In genomic region chr17:38726145-38726544, GRCh38 we compare ENCODE assay signal across 7 cellular contexts. TPM values are rescaled to one million over a fixed set of nuclear protein-coding genes. Genes with fewer than 3 reads are reported as not detected.
A peak's percentile ranks its signal among the peaks of the same experiment; 100 is the strongest.
DNase-seq lines count a peak whose midpoint lies in the region; ATAC-seq and TF ChIP-seq lines count a peak whose summit lies in the region.
"Not testable (repeated sequence)": the region's sequence is repeated elsewhere in the genome, so short reads cannot be mapped to it uniquely, and the experiment has no call there.

No MANE protein-coding gene starts in this region.

- H3K27ac ChIP-seq in CD4-positive, alpha-beta T cell (ENCODE audit: low read depth, low read length); HEK293 (ENCODE audit: extremely low read depth, low read depth, low read length): not testable (repeated sequence)

- TF ChIP-seq CTCF in CD4-positive, alpha-beta T cell (IDR thresholded peaks at IDR 0.05); HEK293 (tag by site-specific recombination; IDR thresholded peaks at IDR 0.05): not testable (repeated sequence)

- not testable (repeated sequence) for H3K9me3 Mint-ChIP-seq in CD4-positive, alpha-beta T cell; activated CD4-positive, alpha-beta memory T cell treated with anti-CD3 and anti-CD28 coated beads for 36 hours; activated T-helper 2 cell treated with anti-CD3 and anti-CD28 coated beads, Interferon-gamma antibody, Interleukin-2, Interleukin-4, amounts not matched to agents 10 μg/mL and 5 μg/mL and 100 μg/mL, durations not matched to agents 14 hours and 24 hours and 36 hours; central memory CD8-positive, alpha-beta T cell; naive thymus-derived CD8-positive, alpha-beta T cell

- H3K4me1 ChIP-seq in HEK293 (ENCODE audit: control insufficient read depth, insufficient read depth, low read length) = not testable (repeated sequence)

- CTCF ChIA-PET in CD4-positive, alpha-beta T cell (lab: Charles Lee) = not testable (repeated sequence)
- CTCF ChIA-PET in HEK293 (lab: Yijun Ruan, JAX) = interaction anchor here (1.9 kb wide), 1 partner anchor 9 kb away, joined by 7 read pairs; no protein-coding TSS in a partner anchor
- CTCF ChIA-PET in activated CD4-positive, alpha-beta memory T cell treated with anti-CD3 and anti-CD28 coated beads for 36 hours (lab: Charles Lee) = interaction anchor here (0.9 to 3.0 kb wide), 2 partner anchors 9 to 19 kb away, joined by 3 to 9 read pairs; no protein-coding TSS in a partner anchor

- peaks cover 46% of the 10 kb centered on the region for H3K36me3 Mint-ChIP-seq in CD4-positive, alpha-beta T cell (ENCODE audit: low read depth)
- peaks cover 23% of the 10 kb centered on the region for H3K36me3 Mint-ChIP-seq in activated CD4-positive, alpha-beta memory T cell treated with anti-CD3 and anti-CD28 coated beads for 36 hours
- peaks cover 44% of the 10 kb centered on the region for H3K36me3 Mint-ChIP-seq in activated T-helper 2 cell treated with anti-CD3 and anti-CD28 coated beads, Interferon-gamma antibody, Interleukin-2, Interleukin-4, amounts not matched to agents 10 μg/mL and 5 μg/mL and 100 μg/mL, durations not matched to agents 14 hours and 24 hours and 36 hours (ENCODE audit: low read depth)
- H3K36me3 Mint-ChIP-seq in central memory CD8-positive, alpha-beta T cell (ENCODE audit: insufficient read depth) = peaks cover 38% of the 10 kb centered on the region
- peaks cover 0 to 31% (median 4%) of the 10 kb centered on the region in 3 donors for H3K36me3 Mint-ChIP-seq in naive thymus-derived CD8-positive, alpha-beta T cell

- H3K27me3 ChIP-seq in CD4-positive, alpha-beta T cell (ENCODE audit: control insufficient read depth, insufficient read depth, low read length) = not testable (repeated sequence)

- not testable (repeated sequence) for H3K4me3 ChIP-seq in HEK293 (ENCODE audit: low read depth, low read length)

- not testable (repeated sequence) for DNase-seq in CD4-positive, alpha-beta T cell; activated CD4-positive, alpha-beta memory T cell treated with anti-CD3 and anti-CD28 coated beads for 36 hours; activated T-helper 2 cell treated with anti-CD3 and anti-CD28 coated beads, Interferon-gamma antibody, Interleukin-2, Interleukin-4, amounts not matched to agents 10 μg/mL and 5 μg/mL and 100 μg/mL, durations not matched to agents 14 hours and 24 hours and 36 hours (ENCODE audit: low spot score); central memory CD8-positive, alpha-beta T cell (ENCODE audit: low spot score in 2 of 2); naive thymus-derived CD8-positive, alpha-beta T cell
- peak; percentile 38 for DNase-seq in NCI-H510A (lab: John Stamatoyannopoulos, UW)

- POLR2A ChIA-PET in CD4-positive, alpha-beta T cell (lab: Charles Lee) = interaction anchor here (3.2 to 3.6 kb wide), 3 partner anchors 8 to 22 kb away, joined by 17 to 180 read pairs (median 46); partner anchors contain the start of gene MLLT6
- POLR2A ChIA-PET in HEK293 (lab: Yijun Ruan, JAX) = interaction anchor here (1.5 to 3.5 kb wide), 2 partner anchors 8 to 9 kb away, joined by 3 to 23 read pairs; no protein-coding TSS in a partner anchor
- POLR2A ChIA-PET in activated CD4-positive, alpha-beta memory T cell treated with anti-CD3 and anti-CD28 coated beads for 36 hours (lab: Charles Lee) = interaction anchor here (3.5 to 6.6 kb wide), 2 partner anchors 23 to 50 kb away, joined by 16 to 116 read pairs; partner anchors contain the start of genes EPOP and MLLT6
- POLR2A ChIA-PET in naive thymus-derived CD8-positive, alpha-beta T cell (lab: Charles Lee) = interaction anchor here (12.1 kb wide), 1 partner anchor 17 kb away, joined by 395 read pairs; the partner anchor contains the start of gene MLLT6

- ATAC-seq in CD4-positive, alpha-beta T cell (ENCODE audit: poor library complexity); central memory CD8-positive, alpha-beta T cell (replicated peaks; ENCODE audit: extremely low read depth, poor library complexity, severe bottlenecking); naive thymus-derived CD8-positive, alpha-beta T cell: not testable (repeated sequence)

- not testable (repeated sequence) for H3K4me3 Mint-ChIP-seq in CD4-positive, alpha-beta T cell; activated CD4-positive, alpha-beta memory T cell treated with anti-CD3 and anti-CD28 coated beads for 36 hours; activated T-helper 2 cell treated with anti-CD3 and anti-CD28 coated beads, Interferon-gamma antibody, Interleukin-2, Interleukin-4, amounts not matched to agents 10 μg/mL and 5 μg/mL and 100 μg/mL, durations not matched to agents 14 hours and 24 hours and 36 hours (ENCODE audit: low read depth)
- peak overlapping the region; percentile 34 for H3K4me3 Mint-ChIP-seq in central memory CD8-positive, alpha-beta T cell
- peak overlapping the region in 5 of 10 donors; percentile 9 to 67 (median 39) for H3K4me3 Mint-ChIP-seq in naive thymus-derived CD8-positive, alpha-beta T cell

- not testable (repeated sequence) for H3K27me3 Mint-ChIP-seq in CD4-positive, alpha-beta T cell; activated CD4-positive, alpha-beta memory T cell treated with anti-CD3 and anti-CD28 coated beads for 36 hours; activated T-helper 2 cell treated with anti-CD3 and anti-CD28 coated beads, Interferon-gamma antibody, Interleukin-2, Interleukin-4, amounts not matched to agents 10 μg/mL and 5 μg/mL and 100 μg/mL, durations not matched to agents 14 hours and 24 hours and 36 hours (ENCODE audit: low read depth); central memory CD8-positive, alpha-beta T cell; naive thymus-derived CD8-positive, alpha-beta T cell

- intact Hi-C loops in CD4-positive, alpha-beta T cell (cut with DNase I, micrococcal nuclease); activated CD4-positive, alpha-beta memory T cell treated with anti-CD3 and anti-CD28 coated beads for 36 hours (cut with micrococcal nuclease): not testable (repeated sequence)
- intact Hi-C loops in activated T-helper 2 cell treated with anti-CD3 and anti-CD28 coated beads, Interferon-gamma antibody, Interleukin-2, Interleukin-4, amounts not matched to agents 10 μg/mL and 5 μg/mL and 100 μg/mL, durations not matched to agents 14 hours and 24 hours and 36 hours (cut with micrococcal nuclease) = loop anchor here (10.0 kb wide), 1 partner anchor 1321 kb away; the partner anchor contains the start of genes ACACA and TADA2A

- peaks cover 0 to 29% of the 10 kb centered on the region in 2 experiments; a peak in 2 of 3 replicates for H3K36me3 ChIP-seq in HEK293 (ENCODE audit: control insufficient read depth in 2 of 2, insufficient read depth in 1 of 2, low read length in 2 of 2)

- peak overlapping the region; percentile 89 for H3K27ac Mint-ChIP-seq in CD4-positive, alpha-beta T cell
- peak overlapping the region; percentile 84 for H3K27ac Mint-ChIP-seq in activated CD4-positive, alpha-beta memory T cell treated with anti-CD3 and anti-CD28 coated beads for 36 hours
- peak overlapping the region; percentile 12 for H3K27ac Mint-ChIP-seq in activated T-helper 2 cell treated with anti-CD3 and anti-CD28 coated beads, Interferon-gamma antibody, Interleukin-2, Interleukin-4, amounts not matched to agents 10 μg/mL and 5 μg/mL and 100 μg/mL, durations not matched to agents 14 hours and 24 hours and 36 hours
- peak overlapping the region; percentile 93 for H3K27ac Mint-ChIP-seq in central memory CD8-positive, alpha-beta T cell (ENCODE audit: low read depth)
- peak overlapping the region in 9 of 10 donors; percentile 43 to 93 (median 85) for H3K27ac Mint-ChIP-seq in naive thymus-derived CD8-positive, alpha-beta T cell

- H3K9me3 ChIP-seq in CD4-positive, alpha-beta T cell (ENCODE audit: control insufficient read depth, low read length); HEK293 (ENCODE audit: control insufficient read depth, insufficient read depth, low read depth, low read length): not testable (repeated sequence)

- peaks cover 55% of the 10 kb centered on the region for H3K4me1 Mint-ChIP-seq in CD4-positive, alpha-beta T cell (ENCODE audit: low read depth)
- peaks cover 60% of the 10 kb centered on the region for H3K4me1 Mint-ChIP-seq in activated CD4-positive, alpha-beta memory T cell treated with anti-CD3 and anti-CD28 coated beads for 36 hours (ENCODE audit: low read depth)
- peaks cover 42% of the 10 kb centered on the region for H3K4me1 Mint-ChIP-seq in activated T-helper 2 cell treated with anti-CD3 and anti-CD28 coated beads, Interferon-gamma antibody, Interleukin-2, Interleukin-4, amounts not matched to agents 10 μg/mL and 5 μg/mL and 100 μg/mL, durations not matched to agents 14 hours and 24 hours and 36 hours (ENCODE audit: low read depth)
- peaks cover 58% of the 10 kb centered on the region for H3K4me1 Mint-ChIP-seq in central memory CD8-positive, alpha-beta T cell
- peaks cover 22 to 79% (median 73%) of the 10 kb centered on the region in 4 donors for H3K4me1 Mint-ChIP-seq in naive thymus-derived CD8-positive, alpha-beta T cell

RNA-seq across cellular contexts. Expression of gene CISD3, which starts 4.0 kb away (rescaled TPM):
- 1 to 10 TPM; 4.7 to 5.7 TPM for total RNA-seq in CD4-positive, alpha-beta T cell
- total RNA-seq in activated CD4-positive, alpha-beta memory T cell treated with anti-CD3 and anti-CD28 coated beads for 36 hours = 10 to 100 TPM; 54.7 to 59.1 TPM
- 32.2 and 37.0 TPM in 2 replicates for total RNA-seq in activated T-helper 2 cell treated with anti-CD3 and anti-CD28 coated beads, Interferon-gamma antibody, Interleukin-2, Interleukin-4, amounts not matched to agents 10 μg/mL and 5 μg/mL and 100 μg/mL, durations not matched to agents 14 hours and 24 hours and 36 hours
- 10 to 100 TPM; 10.7 to 12.3 TPM for total RNA-seq in naive thymus-derived CD8-positive, alpha-beta T cell
- 10 to 100 TPM; 40.5 to 63.3 (median 46.2) TPM for polyA plus RNA-seq in naive thymus-derived CD8-positive, alpha-beta T cell

RNA-seq across cellular contexts. Expression of gene MLLT6, which starts 21.1 kb away (rescaled TPM):
- total RNA-seq in CD4-positive, alpha-beta T cell = 100 to 1,000 TPM; 321 to 324 TPM
- total RNA-seq in activated CD4-positive, alpha-beta memory T cell treated with anti-CD3 and anti-CD28 coated beads for 36 hours = 100 to 1,000 TPM; 204 to 221 TPM
- 211 and 213 TPM in 2 replicates for total RNA-seq in activated T-helper 2 cell treated with anti-CD3 and anti-CD28 coated beads, Interferon-gamma antibody, Interleukin-2, Interleukin-4, amounts not matched to agents 10 μg/mL and 5 μg/mL and 100 μg/mL, durations not matched to agents 14 hours and 24 hours and 36 hours
- total RNA-seq in naive thymus-derived CD8-positive, alpha-beta T cell = 100 to 1,000 TPM; 481 to 489 TPM
- polyA plus RNA-seq in naive thymus-derived CD8-positive, alpha-beta T cell = 10 to 100 TPM in 1 of 3 donors, 1 to 10 TPM in 2; 5.5 to 11.9 (median 8.3) TPM

RNA-seq across cellular contexts. Expression of gene PCGF2, which starts 22.0 kb away (rescaled TPM):
- not detected for total RNA-seq in CD4-positive, alpha-beta T cell
- total RNA-seq in activated CD4-positive, alpha-beta memory T cell treated with anti-CD3 and anti-CD28 coated beads for 36 hours = 1 to 10 TPM; 3.4 to 4.2 TPM
- total RNA-seq in activated T-helper 2 cell treated with anti-CD3 and anti-CD28 coated beads, Interferon-gamma antibody, Interleukin-2, Interleukin-4, amounts not matched to agents 10 μg/mL and 5 μg/mL and 100 μg/mL, durations not matched to agents 14 hours and 24 hours and 36 hours = 5.8 and 7.4 TPM in 2 replicates
- total RNA-seq in naive thymus-derived CD8-positive, alpha-beta T cell = not detected
- polyA plus RNA-seq in naive thymus-derived CD8-positive, alpha-beta T cell = under 1 TPM in 1 of 3 donors, not detected in 2; 0.08 TPM

RNA-seq across cellular contexts. Expression of gene PSMB3, which starts 26.4 kb away (rescaled TPM):
- 10 to 100 TPM; 46.6 to 55.0 TPM for total RNA-seq in CD4-positive, alpha-beta T cell
- total RNA-seq in activated CD4-positive, alpha-beta memory T cell treated with anti-CD3 and anti-CD28 coated beads for 36 hours = 100 to 1,000 TPM; 335 to 348 TPM
- 337 and 342 TPM in 2 replicates for total RNA-seq in activated T-helper 2 cell treated with anti-CD3 and anti-CD28 coated beads, Interferon-gamma antibody, Interleukin-2, Interleukin-4, amounts not matched to agents 10 μg/mL and 5 μg/mL and 100 μg/mL, durations not matched to agents 14 hours and 24 hours and 36 hours
- total RNA-seq in naive thymus-derived CD8-positive, alpha-beta T cell = 10 to 100 TPM; 94.1 to 96.4 TPM
- 100 to 1,000 TPM; 338 to 361 (median 349) TPM for polyA plus RNA-seq in naive thymus-derived CD8-positive, alpha-beta T cell

RNA-seq across cellular contexts. Expression of gene EPOP, which starts 51.4 kb away (rescaled TPM):
- total RNA-seq in CD4-positive, alpha-beta T cell = under 1 TPM; 0.16 to 0.34 TPM
- 10 to 100 TPM; 37.1 to 38.0 TPM for total RNA-seq in activated CD4-positive, alpha-beta memory T cell treated with anti-CD3 and anti-CD28 coated beads for 36 hours
- total RNA-seq in activated T-helper 2 cell treated with anti-CD3 and anti-CD28 coated beads, Interferon-gamma antibody, Interleukin-2, Interleukin-4, amounts not matched to agents 10 μg/mL and 5 μg/mL and 100 μg/mL, durations not matched to agents 14 hours and 24 hours and 36 hours = 34.9 TPM in 2 replicates
- total RNA-seq in naive thymus-derived CD8-positive, alpha-beta T cell = 1 to 10 TPM; 1.2 TPM
- polyA plus RNA-seq in naive thymus-derived CD8-positive, alpha-beta T cell = under 1 TPM in 2 of 3 donors, not detected in 1; 0.04 to 0.10 TPM

Comparison
In these comparisons a context has a peak if more than half of its experiments do, and no peak if none do; other contexts are left out.
1. H3K27ac Mint-ChIP-seq: peak in every context shown above with its lines; median percentile 93 in central memory CD8-positive, alpha-beta T cell; 89 in CD4-positive, alpha-beta T cell; 85 in naive thymus-derived CD8-positive, alpha-beta T cell; 84 in activated CD4-positive, alpha-beta memory T cell treated with anti-CD3 and anti-CD28 coated beads for 36 hours; 12 in activated T-helper 2 cell treated with anti-CD3 and anti-CD28 coated beads, Interferon-gamma antibody, Interleukin-2, Interleukin-4, amounts not matched to agents 10 μg/mL and 5 μg/mL and 100 μg/mL, durations not matched to agents 14 hours and 24 hours and 36 hours.